ENCODE assay signal across 16 cellular contexts in the genomic region with DNA sequence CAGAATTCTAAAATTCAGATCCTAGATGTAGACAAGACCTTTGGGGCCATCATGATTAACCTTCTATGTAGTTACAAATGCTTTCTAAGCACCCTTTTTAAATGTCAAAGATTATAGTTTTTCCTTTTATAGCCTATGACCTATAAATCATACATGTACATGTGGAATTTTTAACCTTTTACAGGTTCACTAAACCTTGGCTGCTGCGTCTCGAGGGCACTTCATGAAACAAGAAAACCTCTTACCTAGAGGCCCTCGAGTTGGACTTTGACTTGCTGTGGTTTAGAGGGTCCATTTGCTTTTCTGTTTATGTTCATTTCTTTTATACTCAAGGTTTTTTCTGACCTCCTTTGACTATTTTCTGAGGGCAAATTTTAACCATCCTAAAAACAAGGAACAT.
DNase-seq lines count a peak whose midpoint lies in the region; ATAC-seq and TF ChIP-seq lines count a peak whose summit lies in the region.
"Had no signal": no experiment of that assay in that cellular context is flagged by ENCODE, and none has a peak within 500 bp of the region (broad histone marks: within the 10 kb centered on the region; RNA-seq: fewer than 3 reads in every experiment).

No MANE protein-coding gene starts in this region.

- peak; percentile 14 for ATAC-seq in PC-3
- peak; percentile 71 for ATAC-seq in mucosa of descending colon
- ATAC-seq in upper lobe of right lung: no peak
- no peak for ATAC-seq in stimulated activated memory B cell treated with anti-CD40 and anti-IgM and Interleukin-4, amounts not matched to agents 10 μg/mL and 1 μg/mL and 100 μg/mL, for 72 hours
- no peak for ATAC-seq in HG02938 (IDR thresholded peaks at IDR 0.05; ENCODE audit: unreplicated experiment)

- no peaks in the 10 kb centered on the region for H3K36me3 Mint-ChIP-seq in stimulated activated memory B cell treated with anti-CD40 and anti-IgM and Interleukin-4, amounts not matched to agents 10 μg/mL and 1 μg/mL and 100 μg/mL, for 72 hours
- H3K36me3 Mint-ChIP-seq: CD4-positive, CD25-positive, alpha-beta regulatory T cell had no signal

- no peaks in the 10 kb centered on the region for H3K27me3 ChIP-seq in PC-3 (ENCODE audit: low read length)
- no peaks in the 10 kb centered on the region for H3K27me3 ChIP-seq in tibial artery
- H3K27me3 ChIP-seq in upper lobe of right lung: no peaks in the 10 kb centered on the region
- H3K27me3 ChIP-seq: Peyer's patch had no signal

- no peaks in the 10 kb centered on the region for H3K9me3 Mint-ChIP-seq in stimulated activated memory B cell treated with anti-CD40 and anti-IgM and Interleukin-4, amounts not matched to agents 10 μg/mL and 1 μg/mL and 100 μg/mL, for 72 hours

- H4K20me1 ChIP-seq in PC-3 (ENCODE audit: low read length): no peaks in the 10 kb centered on the region

- H3K4me3 ChIP-seq in PC-3 (ENCODE audit: low read length): 0 out of 2 replicates have a peak overlapping the region, but pooled peaks have one; percentile 0
- H3K4me3 ChIP-seq in mucosa of descending colon: no peak overlapping the region
- no peak overlapping the region for H3K4me3 ChIP-seq in tibial artery
- H3K4me3 ChIP-seq in upper lobe of right lung: no peak overlapping the region
- H3K4me3 ChIP-seq: Peyer's patch had no signal

- peak overlapping the region; percentile 3; the same call in 1 of the 2 replicates for H3K9ac ChIP-seq in PC-3 (ENCODE audit: low read length)

- BruUV-seq in PC-3 (replicated peaks; lab: Mats Ljungman, UMichigan): no TSS peak

- CTCF ChIA-PET in PC-3 (lab: Charles Lee): interaction anchor here (0.5 to 1.4 kb wide), 8 partner anchors 16 to 607 kb away, joined by 3 to 7 read pairs (median 4); partner anchors contain the start of gene PRKG1

- no peaks in the 10 kb centered on the region for H3K79me2 ChIP-seq in PC-3 (ENCODE audit: low read length)

- H3K27ac Mint-ChIP-seq in stimulated activated memory B cell treated with anti-CD40 and anti-IgM and Interleukin-4, amounts not matched to agents 10 μg/mL and 1 μg/mL and 100 μg/mL, for 72 hours: no peak overlapping the region
- H3K27ac Mint-ChIP-seq: CD4-positive, CD25-positive, alpha-beta regulatory T cell had no signal

- H3K4me3 Mint-ChIP-seq in stimulated activated memory B cell treated with anti-CD40 and anti-IgM and Interleukin-4, amounts not matched to agents 10 μg/mL and 1 μg/mL and 100 μg/mL, for 72 hours: no peak overlapping the region
- H3K4me3 Mint-ChIP-seq: CD4-positive, CD25-positive, alpha-beta regulatory T cell had no signal

- H3K4me2 ChIP-seq in PC-3 (ENCODE audit: low read length): peak overlapping the region; percentile 50

- DNase-seq in LoVo (ENCODE audit: low spot score) (peak; percentile 34), PC-3 (no peak), mucosa of descending colon (peak in 1 of 3 donors; percentile 38), tibial artery (no peak), upper lobe of right lung (no peak)
- DNase-seq: CD4-positive, CD25-positive, alpha-beta regulatory T cell; Karpas-422; NCI-H1417 treated with DMSO at 0.1 percent for 48 hours; NCI-H2107; NCI-H2227 treated with DMSO at 0.1 percent for 48 hours; NCI-H510A treated with DMSO at 0.1 percent for 48 hours; NCI-H774; NK-92 treated with Interleukin-12 subunit alpha and Interleukin-12 subunit beta, amount 100 ng/mL, for 24 hours had no signal

- H3K36me3 ChIP-seq in PC-3 (ENCODE audit: low read depth, low read length) (no peaks in the 10 kb centered on the region), mucosa of descending colon (ENCODE audit: low read depth) (no peaks in the 10 kb centered on the region), tibial artery (no peaks in the 10 kb centered on the region), upper lobe of right lung (no peaks in the 10 kb centered on the region)
- H3K36me3 ChIP-seq: Peyer's patch had no signal

- H3K9me2 ChIP-seq in PC-3 (replicated peaks; ENCODE audit: low read length): no peaks in the 10 kb centered on the region

- POLR2A ChIA-PET in PC-3 (lab: Charles Lee; ENCODE audit: unreplicated experiment): interaction anchor here (0.5 to 1.2 kb wide), 4 partner anchors 13 to 333 kb away, joined by 3 to 6 read pairs (median 4); partner anchors contain the start of gene PRKG1

- intact Hi-C loops in PC-3 (cut with micrococcal nuclease) (loop anchor here (1.0 to 5.0 kb wide), 8 partner anchors 16 to 820 kb away; partner anchors contain the start of gene PRKG1), mucosa of descending colon (cut with DNase I, micrococcal nuclease) (no loop called here), tibial artery (cut with DNase I; ENCODE audit: low total_unique reads) (no loop called here), upper lobe of right lung (cut with DNase I) (no loop called here)

- H3F3A ChIP-seq in PC-3 (ENCODE audit: low read length, unreplicated experiment): no peaks in the 10 kb centered on the region

- H3K4me1 ChIP-seq in PC-3 (ENCODE audit: insufficient read depth, low read length) (peaks cover 14% of the 10 kb centered on the region), mucosa of descending colon (ENCODE audit: low read depth) (peaks cover 6% of the 10 kb centered on the region), tibial artery (peaks cover 0 to 42% (median 14%) of the 10 kb centered on the region in 4 donors), upper lobe of right lung (peaks cover 15% of the 10 kb centered on the region)

- no peaks in the 10 kb centered on the region for H3K4me1 Mint-ChIP-seq in stimulated activated memory B cell treated with anti-CD40 and anti-IgM and Interleukin-4, amounts not matched to agents 10 μg/mL and 1 μg/mL and 100 μg/mL, for 72 hours
- H3K4me1 Mint-ChIP-seq: CD4-positive, CD25-positive, alpha-beta regulatory T cell had no signal

- H3K27ac ChIP-seq in PC-3 (ENCODE audit: low read length) (peak overlapping the region; percentile 50), tibial artery (peak overlapping the region; percentile 17 to 32), upper lobe of right lung (no peak overlapping the region)

- H3K9me3 ChIP-seq in PC-3 (ENCODE audit: low read length): no peaks in the 10 kb centered on the region
- no peaks in the 10 kb centered on the region for H3K9me3 ChIP-seq in mucosa of descending colon
- H3K9me3 ChIP-seq in tibial artery: no peaks in the 10 kb centered on the region
- no peaks in the 10 kb centered on the region for H3K9me3 ChIP-seq in upper lobe of right lung
- H3K9me3 ChIP-seq: Peyer's patch had no signal

- H3K27me3 Mint-ChIP-seq in stimulated activated memory B cell treated with anti-CD40 and anti-IgM and Interleukin-4, amounts not matched to agents 10 μg/mL and 1 μg/mL and 100 μg/mL, for 72 hours: no peaks in the 10 kb centered on the region

- TF ChIP-seq CTCF in PC-3 (conservative IDR thresholded peaks at IDR 0.05; ENCODE audit: low read depth, low read length) (no peak), mucosa of descending colon (IDR thresholded peaks at IDR 0.05) (no peak), tibial artery (IDR thresholded peaks at IDR 0.05) (no peak), upper lobe of right lung (IDR thresholded peaks at IDR 0.05) (no peak)

- H2AFZ ChIP-seq in PC-3 (ENCODE audit: low read length): no peak overlapping the region

Comparison
In these comparisons a context has a peak if more than half of its experiments do, and no peak if none do; other contexts are left out.
1. ATAC-seq: peak in PC-3 (single experiment) and mucosa of descending colon (single experiment); none in upper lobe of right lung (single experiment), stimulated activated memory B cell treated with anti-CD40 and anti-IgM and Interleukin-4, amounts not matched to agents 10 μg/mL and 1 μg/mL and 100 μg/mL, for 72 hours (single experiment) and HG02938 (single experiment).